In the genomic region with DNA sequence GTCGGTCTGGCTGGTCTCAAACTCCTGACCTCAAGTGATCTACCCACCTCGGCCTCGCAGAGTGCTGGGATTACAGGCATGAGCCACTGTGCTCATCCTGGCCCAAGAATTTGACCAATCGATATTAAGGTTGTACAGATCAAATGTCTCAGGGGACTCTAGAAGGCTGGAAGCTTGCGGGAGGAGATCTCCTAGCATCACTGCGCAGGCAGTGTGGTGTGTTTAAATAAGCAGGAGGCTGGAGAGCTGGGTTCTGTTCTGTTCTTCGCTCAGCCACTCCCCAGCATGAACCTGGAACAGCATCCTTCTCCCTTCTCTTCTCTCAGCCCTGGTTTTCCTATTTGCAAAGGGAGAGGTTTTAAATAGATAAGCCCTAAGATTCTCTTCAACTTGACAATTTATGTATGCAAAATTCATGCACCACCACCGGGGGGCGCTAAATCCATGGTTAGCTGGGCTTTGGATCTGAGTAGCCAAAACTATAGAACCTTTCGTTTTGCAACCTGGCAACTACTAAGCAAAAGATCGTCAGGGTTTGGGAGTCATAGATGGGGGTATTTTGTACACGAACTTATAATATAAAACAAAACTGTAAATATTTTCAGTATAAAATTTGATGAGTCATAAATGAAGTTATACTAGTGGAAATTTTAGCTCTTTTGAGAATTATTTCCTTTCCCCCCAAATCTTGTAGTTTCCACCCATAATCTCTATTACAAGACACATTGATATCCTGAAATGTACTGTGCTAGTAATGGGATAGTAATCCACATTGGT, we compare ENCODE assay signal across 8 cellular contexts.
DNase-seq lines count a peak whose midpoint lies in the region; ATAC-seq, FAIRE-seq and TF ChIP-seq lines count a peak whose summit lies in the region.

No MANE protein-coding gene starts in this region.

- peak; percentile 43 for ATAC-seq in gastroesophageal sphincter
- no peak for ATAC-seq in GM18907 (IDR thresholded peaks at IDR 0.05; ENCODE audit: unreplicated experiment)

- no peak for TF ChIP-seq POLR2A in GM12892 (IDR thresholded peaks at IDR 0.05; ENCODE audit: low read depth, low read length)
- TF ChIP-seq POLR2A in gastroesophageal sphincter (IDR thresholded peaks at IDR 0.05): no peak
- TF ChIP-seq POLR2A in suprapubic skin (IDR thresholded peaks at IDR 0.05): no peak

- TF ChIP-seq EP300 in gastroesophageal sphincter (IDR thresholded peaks at IDR 0.05) (no peak), suprapubic skin (IDR thresholded peaks at IDR 0.05) (no peak)

- H3K4me1 ChIP-seq in gastroesophageal sphincter: peaks cover 0 to 9% (median 0%) of the 10 kb centered on the region in 3 donors
- no peaks in the 10 kb centered on the region for H3K4me1 ChIP-seq in suprapubic skin

- no peaks in the 10 kb centered on the region for H3K27me3 Mint-ChIP-seq in osteocyte (ENCODE audit: unreplicated experiment)

- no peaks in the 10 kb centered on the region for H3K9me3 Mint-ChIP-seq in osteocyte (ENCODE audit: unreplicated experiment)

- H3K36me3 ChIP-seq in gastroesophageal sphincter (no peaks in the 10 kb centered on the region), suprapubic skin (no peaks in the 10 kb centered on the region)

- H3K4me3 Mint-ChIP-seq in osteocyte (ENCODE audit: unreplicated experiment): no peak overlapping the region

- H3K9me3 ChIP-seq in gastroesophageal sphincter: no peaks in the 10 kb centered on the region
- H3K9me3 ChIP-seq in suprapubic skin: no peaks in the 10 kb centered on the region

- FAIRE-seq in GM12892 (lab: Jason Lieb, UNC): peak; percentile 69

- peak overlapping the region; percentile 35 for H3K27ac Mint-ChIP-seq in osteocyte (ENCODE audit: unreplicated experiment)

- TF ChIP-seq CTCF in gastroesophageal sphincter (IDR thresholded peaks at IDR 0.05): peak; percentile 61 to 81 (median 72)
- peak; percentile 89 for TF ChIP-seq CTCF in osteocyte (IDR thresholded peaks at IDR 0.05)
- TF ChIP-seq CTCF in suprapubic skin (IDR thresholded peaks at IDR 0.05): peak; percentile 64 to 71

- in situ Hi-C loops in SK-MEL-5 (cut with HindIII; ENCODE audit: low pct_unique_long_range_greater_than_20kb, low sequenced_read_pairs): no loop called here

- H3K4me3 ChIP-seq in gastroesophageal sphincter (no peak overlapping the region), suprapubic skin (no peak overlapping the region)

- WGBS in gastroesophageal sphincter (ENCODE audit: low coverage in 1 of 2), 2 donors: 26 to 39% methylated on average over 5 to 9 of the region's 12 CpGs
- WGBS in suprapubic skin: 56% methylated on average over 12 of the region's 12 CpGs

- H3K27ac ChIP-seq in gastroesophageal sphincter (no peak overlapping the region), suprapubic skin (no peak overlapping the region)

- H3K27me3 ChIP-seq in gastroesophageal sphincter (no peaks in the 10 kb centered on the region), suprapubic skin (no peaks in the 10 kb centered on the region)

- peaks cover 32% of the 10 kb centered on the region for H3K4me1 Mint-ChIP-seq in osteocyte (ENCODE audit: unreplicated experiment)

- H3K36me3 Mint-ChIP-seq in osteocyte (ENCODE audit: unreplicated experiment): no peaks in the 10 kb centered on the region

- DNase-seq in GM12892 (ENCODE audit: insufficient read length) (peak; percentile 23), LoVo (ENCODE audit: low spot score) (peak; percentile 51), SK-MEL-5 (ENCODE audit: low read depth, low spot score) (peak; percentile 80), osteocyte (ENCODE audit: extremely low spot score, unreplicated experiment) (peak; percentile 93), suprapubic skin (ENCODE audit: low spot score in 2 of 2) (peak; percentile 80 to 83)
- peak; percentile 73 for DNase-seq in activated gamma-delta T cell treated with anti-CD3 and anti-CD28 coated beads, Interleukin-2, amount 50 U/mL, for 16 hours (ENCODE audit: low read depth)

Comparison
In these comparisons a context has a peak if more than half of its experiments do, and no peak if none do; other contexts are left out.
1. DNase-seq: peak in every context shown above with its lines; median percentile 93 in osteocyte; 82 in suprapubic skin; 80 in SK-MEL-5; 73 in activated gamma-delta T cell treated with anti-CD3 and anti-CD28 coated beads, Interleukin-2, amount 50 U/mL, for 16 hours; 51 in LoVo; 23 in GM12892.